ENCODE assay signal across 8 cellular contexts in genomic region chr1:14924012-14924452, GRCh38.
DNase-seq lines count a peak whose midpoint lies in the region; ATAC-seq and TF ChIP-seq lines count a peak whose summit lies in the region.

No MANE protein-coding gene starts in this region.

- peak overlapping the region in 3 of 4 donors; percentile 74 to 82 (median 79) for H3K27ac ChIP-seq in gastroesophageal sphincter

- peak; percentile 91 for ATAC-seq in gastroesophageal sphincter
- peak; percentile 73 for ATAC-seq in omental fat pad (ENCODE audit: low FRiP score)
- no peak for ATAC-seq in HG02852 (IDR thresholded peaks at IDR 0.05; ENCODE audit: unreplicated experiment)
- no peak for ATAC-seq in GM21367 (IDR thresholded peaks at IDR 0.05; ENCODE audit: unreplicated experiment)

- no peaks in the 10 kb centered on the region for H3K27me3 ChIP-seq in gastroesophageal sphincter

- peaks cover 0 to 23% (median 11%) of the 10 kb centered on the region in 3 donors for H3K4me1 ChIP-seq in gastroesophageal sphincter

- no peaks in the 10 kb centered on the region for H3K36me3 ChIP-seq in gastroesophageal sphincter

- peak in 1 of 2 donors; percentile 8 for TF ChIP-seq POLR2A in gastroesophageal sphincter (IDR thresholded peaks at IDR 0.05)

- TF ChIP-seq CTCF in gastroesophageal sphincter (IDR thresholded peaks at IDR 0.05) (no peak), omental fat pad (IDR thresholded peaks at IDR 0.05) (no peak)

- H3K4me3 ChIP-seq in gastroesophageal sphincter: peak overlapping the region in 1 of 2 donors; percentile 74

- DNase-seq in DMS79 treated with DMSO at 0.1 percent for 48 hours (lab: John Stamatoyannopoulos, UW) (peak; percentile 27), DMS79 (lab: John Stamatoyannopoulos, UW) (no peak), NCI-H446 treated with DMSO at 0.1 percent for 48 hours (lab: John Stamatoyannopoulos, UW) (peak; percentile 28), omental fat pad (ENCODE audit: low spot score) (no peak)
- peak; percentile 2 for DNase-seq in activated effector memory CD4-positive, alpha-beta T cell treated with Interleukin-2 at 50 U/mL for 16 hours

- no peak for TF ChIP-seq EP300 in gastroesophageal sphincter (IDR thresholded peaks at IDR 0.05)

- no peaks in the 10 kb centered on the region for H3K9me3 ChIP-seq in gastroesophageal sphincter

- no CpG with 5 or more reads among the region's 76 CpGs for WGBS in gastroesophageal sphincter (ENCODE audit: low coverage in 1 of 2), 2 donors

Comparison
In these comparisons a context has a peak if more than half of its experiments do, and no peak if none do; other contexts are left out.
1. DNase-seq: peak in DMS79 treated with DMSO at 0.1 percent for 48 hours (single experiment), NCI-H446 treated with DMSO at 0.1 percent for 48 hours (single experiment) and activated effector memory CD4-positive, alpha-beta T cell treated with Interleukin-2 at 50 U/mL for 16 hours (single experiment); none in DMS79 (single experiment) and omental fat pad (single experiment).
2. ATAC-seq: peak in gastroesophageal sphincter (single experiment) and omental fat pad (single experiment); none in HG02852 (single experiment) and GM21367 (single experiment).